12 cellular contexts compared by ENCODE assay signal in the genomic region with DNA sequence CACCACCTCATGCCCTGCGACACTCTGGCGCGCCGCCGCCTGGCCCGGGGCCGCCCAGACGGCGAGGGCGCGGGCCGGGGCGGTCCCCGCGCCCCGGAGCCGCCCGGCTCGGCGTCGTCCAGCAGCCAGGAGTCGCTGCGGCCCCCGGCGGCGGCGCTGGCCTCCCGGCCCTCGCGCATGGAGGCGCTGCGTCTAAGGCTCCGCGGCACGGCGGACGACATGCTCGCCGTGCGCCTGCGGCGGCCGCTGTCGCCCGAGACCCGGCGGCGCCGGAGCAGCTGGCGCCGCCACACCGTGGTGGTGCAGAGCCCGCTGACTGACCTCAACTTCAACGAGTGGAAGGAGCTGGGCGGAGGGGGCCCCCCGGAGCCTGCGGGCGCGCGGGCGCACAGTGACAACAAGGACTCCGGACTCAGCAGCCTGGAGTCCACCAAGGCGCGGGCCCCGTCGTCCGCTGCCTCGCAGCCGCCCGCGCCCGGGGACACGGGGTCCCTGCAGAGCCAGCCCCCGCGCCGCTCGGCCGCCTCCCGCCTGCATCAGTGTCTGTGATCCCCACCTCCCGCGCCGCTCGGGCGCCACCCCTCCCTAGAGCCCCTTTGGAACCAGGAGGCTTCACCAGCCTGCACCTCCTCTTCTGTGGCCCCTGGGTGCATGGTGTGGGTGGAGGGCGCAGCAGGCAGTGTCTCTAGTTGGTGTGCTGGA.
DNase-seq lines count a peak whose midpoint lies in the region; ATAC-seq, FAIRE-seq and TF ChIP-seq lines count a peak whose summit lies in the region.
"Had no signal": no experiment of that assay in that cellular context is flagged by ENCODE, and none has a peak within 500 bp of the region (broad histone marks: within the 10 kb centered on the region; RNA-seq: fewer than 3 reads in every experiment).

No MANE protein-coding gene starts in this region.

- peaks cover 44% of the 10 kb centered on the region for H3K27me3 Mint-ChIP-seq in activated T-cell treated with anti-CD3 and anti-CD28 coated beads, Interleukin-2, amount 50 U/mL, for 72 hours (ENCODE audit: low read depth)

- no peak overlapping the region for H3K9ac ChIP-seq in kidney (ENCODE audit: low read length in 2 of 2)

- peak overlapping the region; percentile 21 to 59 for H3K4me3 Mint-ChIP-seq in activated T-cell treated with anti-CD3 and anti-CD28 coated beads, Interleukin-2, amount 50 U/mL, for 72 hours
- H3K4me3 Mint-ChIP-seq: CD4-positive, alpha-beta T cell had no signal

- H3K36me3 Mint-ChIP-seq in activated T-cell treated with anti-CD3 and anti-CD28 coated beads, Interleukin-2, amount 50 U/mL, for 72 hours (ENCODE audit: insufficient read depth in 2 of 2), result peaks cover 0 to 1% of the 10 kb centered on the region in 2 donors

- no peaks in the 10 kb centered on the region for H3K9me3 Mint-ChIP-seq in activated T-cell treated with anti-CD3 and anti-CD28 coated beads, Interleukin-2, amount 50 U/mL, for 72 hours
- H3K9me3 Mint-ChIP-seq: CD4-positive, alpha-beta T cell had no signal

- 32 to 57% methylated on average over 1 to 16 of the region's 85 CpGs for WGBS in thyroid gland, 2 donors

- FAIRE-seq in kidney (lab: Jason Lieb, UNC), result no peak

- peak; percentile 29 to 36 for DNase-seq in activated T-cell treated with anti-CD3 and anti-CD28 coated beads, Interleukin-2, amount 50 U/mL, for 72 hours
- DNase-seq in activated T-cell treated with anti-CD3 and anti-CD28 coated beads, Interleukin-2, amount 50 U/mL, for 1 hour, result no peak
- DNase-seq in astrocyte of the hippocampus (ENCODE audit: low read depth, low spot score) (peak; percentile 86), kidney (peak; percentile 75), thyroid gland (peak; percentile 37), ascending aorta (ENCODE audit: low spot score in 2 of 2) (no peak), GM19240 (ENCODE audit: insufficient read length, low spot score) (no peak)
- DNase-seq: CD4-positive, alpha-beta T cell; dermis blood vessel endothelial cell; Karpas-422 had no signal

- H3K4me1 ChIP-seq in kidney (ENCODE audit: control insufficient read depth in 1 of 2, insufficient read depth in 1 of 2, low read depth in 1 of 2, low read length in 2 of 2) (no peaks in the 10 kb centered on the region), thyroid gland (peaks cover 4 to 14% of the 10 kb centered on the region in 2 donors), ascending aorta (no peaks in the 10 kb centered on the region)

- intact Hi-C loops in kidney (cut with DNase I), result no loop called here
- intact Hi-C loops in thyroid gland (cut with DNase I), result loop anchor here (10.0 kb wide), 1 partner anchor 74 kb away; no protein-coding TSS in a partner anchor
- intact Hi-C loops in ascending aorta (cut with DNase I), result no loop called here

- peak; percentile 49 to 62 for ATAC-seq in activated T-cell treated with anti-CD3 and anti-CD28 coated beads, Interleukin-2, amount 50 U/mL, for 72 hours (replicated peaks in 1 of 2)
- no peak for ATAC-seq in GM19351 (IDR thresholded peaks at IDR 0.05; ENCODE audit: unreplicated experiment)

- H3K9me3 ChIP-seq in kidney (ENCODE audit: control insufficient read depth in 1 of 2, low read length in 2 of 2) (no peaks in the 10 kb centered on the region), thyroid gland (no peaks in the 10 kb centered on the region), ascending aorta (no peaks in the 10 kb centered on the region)
- H3K9me3 ChIP-seq: upper lobe of left lung had no signal

- TF ChIP-seq POLR2A in thyroid gland (IDR thresholded peaks at IDR 0.05), result no peak

- no peak overlapping the region for H3K27ac Mint-ChIP-seq in activated T-cell treated with anti-CD3 and anti-CD28 coated beads, Interleukin-2, amount 50 U/mL, for 72 hours
- H3K27ac Mint-ChIP-seq: CD4-positive, alpha-beta T cell had no signal

- no peaks in the 10 kb centered on the region for H3K27me3 ChIP-seq in thyroid gland
- no peaks in the 10 kb centered on the region for H3K27me3 ChIP-seq in ascending aorta

- peaks cover 8% of the 10 kb centered on the region for H3K4me1 Mint-ChIP-seq in activated T-cell treated with anti-CD3 and anti-CD28 coated beads, Interleukin-2, amount 50 U/mL, for 72 hours (ENCODE audit: low read depth)

- TF ChIP-seq CTCF in kidney (IDR thresholded peaks at IDR 0.05; ENCODE audit: borderline replicate concordance, extremely low read depth, insufficient read depth), result no peak
- peak in 3 of 6 experiments; percentile 1 to 39 (median 13) for TF ChIP-seq CTCF in thyroid gland (IDR thresholded peaks at IDR 0.05)
- TF ChIP-seq CTCF in ascending aorta (IDR thresholded peaks at IDR 0.05), result no peak

- H3K36me3 ChIP-seq in kidney (ENCODE audit: control insufficient read depth in 1 of 2, insufficient read depth in 2 of 2, low read length in 2 of 2), result no peaks in the 10 kb centered on the region
- H3K36me3 ChIP-seq in thyroid gland, result peaks cover 0 to 7% of the 10 kb centered on the region in 2 donors
- H3K36me3 ChIP-seq in ascending aorta, result peaks cover 22 to 38% of the 10 kb centered on the region in 2 donors

- H3K4me3 ChIP-seq in kidney (ENCODE audit: low read length in 2 of 2) (no peak overlapping the region), thyroid gland (replicated peaks in 1 of 3) (peak overlapping the region in 1 of 3 donors; percentile 7), ascending aorta (no peak overlapping the region)

- H3K27ac ChIP-seq in kidney (ENCODE audit: low read depth in 2 of 2, low read length in 2 of 2) (no peak overlapping the region), thyroid gland (no peak overlapping the region), ascending aorta (no peak overlapping the region)
- H3K27ac ChIP-seq: upper lobe of left lung had no signal

Comparison
In these comparisons a context has a peak if more than half of its experiments do, and no peak if none do; other contexts are left out.
1. DNase-seq: peak in activated T-cell treated with anti-CD3 and anti-CD28 coated beads, Interleukin-2, amount 50 U/mL, for 72 hours (2 of 2), astrocyte of the hippocampus (single experiment), kidney (single experiment) and thyroid gland (2 of 2); none in activated T-cell treated with anti-CD3 and anti-CD28 coated beads, Interleukin-2, amount 50 U/mL, for 1 hour (single experiment), ascending aorta (0 of 2) and GM19240 (single experiment).